12 cellular contexts compared by ENCODE assay signal in the genomic region with DNA sequence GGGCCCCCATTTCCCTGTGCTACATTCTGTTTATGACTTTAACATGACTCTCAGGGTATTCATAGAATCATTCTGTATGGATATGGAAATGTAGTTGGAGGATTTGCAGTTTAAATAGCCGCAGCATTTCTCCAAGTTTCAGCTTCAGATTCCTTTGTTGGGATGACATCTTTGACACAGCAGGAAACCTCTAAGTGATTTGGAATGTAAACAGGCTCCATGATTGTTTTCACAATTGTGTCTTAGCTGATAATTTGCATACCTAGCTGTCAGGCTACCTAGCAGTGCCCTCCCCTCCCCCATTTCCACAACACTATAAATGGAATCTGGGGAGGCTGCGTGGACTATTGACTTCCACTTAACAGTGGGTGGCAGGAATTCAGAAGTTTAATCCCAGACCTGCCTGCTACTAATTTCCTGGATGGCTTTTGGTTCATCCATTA.
DNase-seq lines count a peak whose midpoint lies in the region; ATAC-seq and TF ChIP-seq lines count a peak whose summit lies in the region.
"Had no signal": no experiment of that assay in that cellular context is flagged by ENCODE, and none has a peak within 500 bp of the region (broad histone marks: within the 10 kb centered on the region; RNA-seq: fewer than 3 reads in every experiment).

No MANE protein-coding gene starts in this region.

- H3K36me3 Mint-ChIP-seq in effector memory CD8-positive, alpha-beta T cell (ENCODE audit: insufficient read depth), result no peaks in the 10 kb centered on the region
- H3K36me3 Mint-ChIP-seq in activated naive CD4-positive, alpha-beta T cell treated with anti-CD3 and anti-CD28 coated beads, Interleukin-2, amount 10 ng/mL, durations not matched to agents 7 days and 5 days, result no peaks in the 10 kb centered on the region

- DNase-seq in NCI-H82 (lab: John Stamatoyannopoulos, UW) (peak; percentile 36), NCI-H82 treated with DMSO at 0.1 percent for 48 hours (lab: John Stamatoyannopoulos, UW; ENCODE audit: unreplicated experiment) (no peak), WERI-Rb-1 (peak; percentile 45), iPS DF 4.7 (ENCODE audit: extremely low read depth, low spot score) (peak; percentile 56), ACHN (no peak)
- DNase-seq in effector memory CD8-positive, alpha-beta T cell, result no peak
- no peak for DNase-seq in activated naive CD4-positive, alpha-beta T cell treated with anti-CD3 and anti-CD28 coated beads, Interleukin-2, amount 10 ng/mL, durations not matched to agents 7 days and 5 days
- DNase-seq: activated naive CD4-positive, alpha-beta T cell treated with anti-CD3 and anti-CD28 coated beads, Interleukin-2, amount 50 U/mL, for 16 hours; erythroblast; nucleus accumbens had no signal

- peaks cover 10 to 23% of the 10 kb centered on the region in 2 donors for H3K27me3 Mint-ChIP-seq in effector memory CD8-positive, alpha-beta T cell
- no peaks in the 10 kb centered on the region for H3K27me3 Mint-ChIP-seq in activated naive CD4-positive, alpha-beta T cell treated with anti-CD3 and anti-CD28 coated beads, Interleukin-2, amount 10 ng/mL, durations not matched to agents 7 days and 5 days

- no peaks in the 10 kb centered on the region for H3K4me1 Mint-ChIP-seq in effector memory CD8-positive, alpha-beta T cell (ENCODE audit: low read depth in 2 of 2)
- H3K4me1 Mint-ChIP-seq in activated naive CD4-positive, alpha-beta T cell treated with anti-CD3 and anti-CD28 coated beads, Interleukin-2, amount 10 ng/mL, durations not matched to agents 7 days and 5 days, result no peaks in the 10 kb centered on the region

- H3K4me3 ChIP-seq in WERI-Rb-1 (ENCODE audit: low read depth, low read length), result no peak overlapping the region
- H3K4me3 ChIP-seq: A549 had no signal

- no peak for TF ChIP-seq CTCF in WERI-Rb-1 (IDR thresholded peaks at IDR 0.05; ENCODE audit: low read depth, low read length)

- no peak overlapping the region for H3K4me3 Mint-ChIP-seq in effector memory CD8-positive, alpha-beta T cell
- H3K4me3 Mint-ChIP-seq in activated naive CD4-positive, alpha-beta T cell treated with anti-CD3 and anti-CD28 coated beads, Interleukin-2, amount 10 ng/mL, durations not matched to agents 7 days and 5 days, result no peak overlapping the region

- no peak for ATAC-seq in GM21367 (IDR thresholded peaks at IDR 0.05; ENCODE audit: unreplicated experiment)
- no peak for ATAC-seq in effector memory CD8-positive, alpha-beta T cell (replicated peaks)
- ATAC-seq: A549 had no signal

- H3K9me3 ChIP-seq in WERI-Rb-1 (ENCODE audit: severe bottlenecking), result peaks cover 7% of the 10 kb centered on the region
- H3K9me3 ChIP-seq: A549 had no signal

- no peaks in the 10 kb centered on the region for H3K36me3 ChIP-seq in WERI-Rb-1

- CTCF ChIA-PET in activated naive CD4-positive, alpha-beta T cell treated with anti-CD3 and anti-CD28 coated beads, Interleukin-2, amount 10 ng/mL, durations not matched to agents 7 days and 5 days (lab: Charles Lee), result no interaction called here

- peak overlapping the region; percentile 25; the same call in 1 of the 2 replicates for H3K27ac ChIP-seq in WERI-Rb-1
- H3K27ac ChIP-seq: A549 had no signal

- H3K9me3 Mint-ChIP-seq in effector memory CD8-positive, alpha-beta T cell, result peaks cover 6 to 13% of the 10 kb centered on the region in 2 donors
- H3K9me3 Mint-ChIP-seq in activated naive CD4-positive, alpha-beta T cell treated with anti-CD3 and anti-CD28 coated beads, Interleukin-2, amount 10 ng/mL, durations not matched to agents 7 days and 5 days, result no peaks in the 10 kb centered on the region

- in situ Hi-C loops in ACHN (cut with HindIII; ENCODE audit: low pct_ligation_motif_present, low pct_unique_long_range_greater_than_20kb, low sequenced_read_pairs), result no loop called here

- no peaks in the 10 kb centered on the region for H3K27me3 ChIP-seq in WERI-Rb-1 (ENCODE audit: insufficient read depth, low read depth, severe bottlenecking)

- H3K27ac Mint-ChIP-seq in effector memory CD8-positive, alpha-beta T cell, result no peak overlapping the region
- H3K27ac Mint-ChIP-seq in activated naive CD4-positive, alpha-beta T cell treated with anti-CD3 and anti-CD28 coated beads, Interleukin-2, amount 10 ng/mL, durations not matched to agents 7 days and 5 days, result no peak overlapping the region

Comparison
In these comparisons a context has a peak if more than half of its experiments do, and no peak if none do; other contexts are left out.
1. DNase-seq: peak in NCI-H82 (single experiment), WERI-Rb-1 (single experiment) and iPS DF 4.7 (single experiment); none in NCI-H82 treated with DMSO at 0.1 percent for 48 hours (single experiment), ACHN (single experiment), effector memory CD8-positive, alpha-beta T cell (0 of 3) and activated naive CD4-positive, alpha-beta T cell treated with anti-CD3 and anti-CD28 coated beads, Interleukin-2, amount 10 ng/mL, durations not matched to agents 7 days and 5 days (single experiment).